Comparison of ENCODE assay signal across 16 cellular contexts in genomic region chr3:180403156-180403555, GRCh38.
DNase-seq lines count a peak whose midpoint lies in the region; ATAC-seq, FAIRE-seq and TF ChIP-seq lines count a peak whose summit lies in the region.
"Had no signal": no experiment of that assay in that cellular context is flagged by ENCODE, and none has a peak within 500 bp of the region (broad histone marks: within the 10 kb centered on the region; RNA-seq: fewer than 3 reads in every experiment).

No MANE protein-coding gene starts in this region.

- no peaks in the 10 kb centered on the region for H3K27me3 ChIP-seq in RWPE2 (ENCODE audit: insufficient read depth, poor library complexity, severe bottlenecking)
- no peaks in the 10 kb centered on the region for H3K27me3 ChIP-seq in foreskin keratinocyte
- H3K27me3 ChIP-seq in tibial nerve = no peaks in the 10 kb centered on the region
- H3K27me3 ChIP-seq: BE2C had no signal

- no peak for TF ChIP-seq EP300 in tibial nerve (IDR thresholded peaks at IDR 0.05)

- H3K36me3 ChIP-seq in RWPE2 (ENCODE audit: low read depth) (no peaks in the 10 kb centered on the region), tibial nerve (no peaks in the 10 kb centered on the region)
- H3K36me3 ChIP-seq: BE2C had no signal

- H3K27ac ChIP-seq in RWPE2 (ENCODE audit: poor library complexity, severe bottlenecking) (peak overlapping the region; percentile 9), foreskin keratinocyte (peak overlapping the region; percentile 31), tibial nerve (no peak overlapping the region)
- H3K27ac ChIP-seq: C4-2B, GM23248 had no signal

- TF ChIP-seq CTCF in RWPE2 (IDR thresholded peaks at IDR 0.05; ENCODE audit: poor library complexity, severe bottlenecking) (no peak), foreskin keratinocyte (conservative IDR thresholded peaks at IDR 0.05) (no peak), tibial nerve (IDR thresholded peaks at IDR 0.05) (no peak)

- H3K4me3 ChIP-seq in RWPE2 (ENCODE audit: severe bottlenecking) (no peak overlapping the region), tibial nerve (no peak overlapping the region)
- H3K4me3 ChIP-seq: GM23248, K562 had no signal

- peaks cover 2% of the 10 kb centered on the region for H3K9me3 ChIP-seq in RWPE2 (ENCODE audit: severe bottlenecking)
- H3K9me3 ChIP-seq in tibial nerve = no peaks in the 10 kb centered on the region
- H3K9me3 ChIP-seq: BE2C had no signal

- TF ChIP-seq POLR2A in H54 (IDR thresholded peaks at IDR 0.05; ENCODE audit: low read depth, low read length) (no peak), tibial nerve (IDR thresholded peaks at IDR 0.05) (no peak)

- DNase-seq in EL = peak; percentile 23
- DNase-seq in H54 (ENCODE audit: insufficient read length, low spot score) = no peak
- DNase-seq in RWPE2 (ENCODE audit: low spot score) = no peak
- no peak for DNase-seq in foreskin keratinocyte
- DNase-seq in NCI-H446 (lab: John Stamatoyannopoulos, UW) = no peak
- no peak for DNase-seq in NCI-H748 (lab: John Stamatoyannopoulos, UW; ENCODE audit: unreplicated experiment)
- no peak for DNase-seq in tibial nerve (ENCODE audit: low spot score in 2 of 2)
- DNase-seq: BE2C; CD4-positive, alpha-beta memory T cell; DND-41; GM23248; H7 had no signal

- FAIRE-seq in H54 (lab: Jason Lieb, UNC) = peak; percentile 74
- FAIRE-seq: A204.1, K562 had no signal

- ATAC-seq in RWPE2 (ENCODE audit: low read depth) = no peak
- peak; percentile 61 for ATAC-seq in foreskin keratinocyte
- ATAC-seq in HG02588 (IDR thresholded peaks at IDR 0.05; ENCODE audit: unreplicated experiment) = no peak
- ATAC-seq: K562 had no signal

- peaks cover 23% of the 10 kb centered on the region for H3K4me1 ChIP-seq in RWPE2 (ENCODE audit: insufficient read depth, poor library complexity, severe bottlenecking)
- peaks cover 24% of the 10 kb centered on the region for H3K4me1 ChIP-seq in foreskin keratinocyte
- H3K4me1 ChIP-seq in tibial nerve = no peaks in the 10 kb centered on the region
- H3K4me1 ChIP-seq: BE2C had no signal

Comparison
In these comparisons a context has a peak if more than half of its experiments do, and no peak if none do; other contexts are left out.
1. H3K27ac ChIP-seq: peak in RWPE2 (single experiment) and foreskin keratinocyte (single experiment); none in tibial nerve (0 of 4).